ENCODE assay signal across 26 cellular contexts in the genomic region with DNA sequence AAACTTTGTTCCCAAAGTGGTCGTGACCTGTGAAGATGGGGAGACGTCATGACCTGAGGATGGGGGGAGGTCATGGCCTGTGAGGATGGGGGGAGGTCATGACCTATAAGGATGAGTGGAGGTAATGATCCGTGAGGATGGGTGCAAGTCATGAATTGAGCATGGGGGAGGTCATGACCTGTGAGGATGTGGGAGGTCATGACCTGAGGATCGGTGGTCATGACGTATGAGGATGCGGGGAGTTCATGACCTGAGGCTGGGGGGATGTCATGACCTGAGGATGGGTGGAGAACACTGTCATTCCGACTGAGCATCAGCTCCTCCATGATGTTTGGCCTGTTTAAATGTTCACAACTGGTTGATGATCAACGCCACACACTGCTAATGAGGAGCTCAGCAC. TPM values are rescaled to one million over a fixed set of nuclear protein-coding genes. Genes with fewer than 3 reads are reported as not detected.
DNase-seq lines count a peak whose midpoint lies in the region; ATAC-seq, FAIRE-seq and TF ChIP-seq lines count a peak whose summit lies in the region.
"Had no signal": no experiment of that assay in that cellular context is flagged by ENCODE, and none has a peak within 500 bp of the region (broad histone marks: within the 10 kb centered on the region; RNA-seq: fewer than 3 reads in every experiment).

No MANE protein-coding gene starts in this region.

- POLR2A ChIA-PET in K562 (lab: Yijun Ruan, JAX): interaction anchor here (0.5 to 7.5 kb wide), 16 partner anchors 9 to 244 kb away, joined by 3 to 71 read pairs (median 4); a partner anchor contains a TSS

- no peaks in the 10 kb centered on the region for H3K36me3 ChIP-seq in K562 (ENCODE audit: control insufficient read depth, insufficient read depth, low read length)
- H3K36me3 ChIP-seq in transverse colon: no peaks in the 10 kb centered on the region
- H3K36me3 ChIP-seq: Peyer's patch had no signal

- TF ChIP-seq CTCF in K562 (IDR thresholded peaks at IDR 0.05 in 2 of 3, conservative IDR thresholded peaks at IDR 0.05 in 1 of 3; ENCODE audit: insufficient read depth in 2 of 3, low read depth in 1 of 3, low read length in 3 of 3): no peak
- TF ChIP-seq CTCF in transverse colon (IDR thresholded peaks at IDR 0.05): no peak

- WGBS in K562 (ENCODE audit: insufficient coverage, low coverage, missing lambda C conversion rate): 4% methylated on average over 8 of the region's 8 CpGs
- 66 to 86% methylated on average over 6 to 8 of the region's 8 CpGs for WGBS in transverse colon (ENCODE audit: low coverage in 1 of 2), 2 donors

- peak overlapping the region; percentile 22 for H3K27ac Mint-ChIP-seq in stimulated activated effector memory CD8-positive, alpha-beta T cell treated with anti-CD3 and anti-CD28 coated beads, Interleukin-12 subunit alpha, Interleukin-12 subunit beta, amount 100 ng/mL, for 72 hours
- H3K27ac Mint-ChIP-seq: B cell; CD8-positive, alpha-beta T cell had no signal

- peaks cover 32% of the 10 kb centered on the region for H4K20me1 ChIP-seq in K562 (replicated peaks; ENCODE audit: control insufficient read depth, insufficient read depth, low read length)

- TF ChIP-seq POLR2A in K562 (conservative IDR thresholded peaks at IDR 0.05) (no peak), transverse colon (IDR thresholded peaks at IDR 0.05) (no peak)

- TF ChIP-seq RAD21 in K562 (CRISPR knock-in tag; conservative IDR thresholded peaks at IDR 0.05 in 1 of 2, IDR thresholded peaks at IDR 0.05 in 1 of 2): no peak

- no TSS peak for BruUV-seq in K562 (replicated peaks; lab: Mats Ljungman, UMichigan)

- no peak overlapping the region for H3K4me3 Mint-ChIP-seq in stimulated activated effector memory CD8-positive, alpha-beta T cell treated with anti-CD3 and anti-CD28 coated beads, Interleukin-12 subunit alpha, Interleukin-12 subunit beta, amount 100 ng/mL, for 72 hours
- H3K4me3 Mint-ChIP-seq: B cell; CD8-positive, alpha-beta T cell had no signal

- ATAC-seq in Right ventricle myocardium superior (ENCODE audit: poor library complexity) (no peak), left ventricle myocardium superior (no peak), K562 (no peak), esophagus mucosa (peak; percentile 6)
- no peak for ATAC-seq in stimulated activated effector memory CD8-positive, alpha-beta T cell treated with anti-CD3 and anti-CD28 coated beads, Interleukin-12 subunit alpha, Interleukin-12 subunit beta, amount 100 ng/mL, for 72 hours
- ATAC-seq: CD8-positive, alpha-beta T cell; HCT116 had no signal

- H3K27ac ChIP-seq in K562 (ENCODE audit: extremely low read depth, low read depth, low read length) (no peak overlapping the region), transverse colon (no peak overlapping the region)
- H3K27ac ChIP-seq: 22Rv1, C4-2B, KMS-11, Peyer's patch had no signal

- intact Hi-C loops in Right ventricle myocardium superior (cut with DNase I) (loop anchor here (5.0 kb wide), 1 partner anchor 243 kb away; a partner anchor contains a TSS), left ventricle myocardium superior (cut with micrococcal nuclease) (no loop called here), K562 (cut with micrococcal nuclease) (loop anchor here (5.0 kb wide), 6 partner anchors 68 to 493 kb away; no protein-coding TSS in a partner anchor), transverse colon (cut with DNase I; ENCODE audit: low total_unique reads) (loop anchor here (5.0 kb wide), 1 partner anchor 238 kb away; no protein-coding TSS in a partner anchor)

- H3K79me2 ChIP-seq in K562 (ENCODE audit: control insufficient read depth, insufficient read depth, low read length): no peaks in the 10 kb centered on the region

- FAIRE-seq in K562 (lab: Jason Lieb, UNC): no peak
- FAIRE-seq: G401.6, GM12891, GM19239, H1 had no signal

- H3K4me2 ChIP-seq in K562 (ENCODE audit: insufficient read depth, low read length): no peak overlapping the region
- H3K4me2 ChIP-seq: KMS-11, SK-N-SH had no signal

- in situ Hi-C loops in K562 (cut with MboI): loop anchor here (5.0 kb wide), 1 partner anchor 238 kb away; no protein-coding TSS in a partner anchor
- in situ Hi-C loops in transverse colon (cut with MboI; ENCODE audit: low pct_ligation_motif_present in 1 of 4, low pct_unique_long_range_greater_than_20kb in 1 of 4, low sequenced_read_pairs in 3 of 4): loop anchor here (5.0 to 25.0 kb wide), 4 partner anchors 122 to 235 kb away; no protein-coding TSS in a partner anchor

- peaks cover 14 to 15% of the 10 kb centered on the region in 2 experiments; a peak in 4 of 5 replicates for H3K4me1 ChIP-seq in K562 (replicated peaks in 1 of 2; ENCODE audit: control insufficient read depth in 2 of 2, insufficient read depth in 2 of 2, low read length in 2 of 2)
- peaks cover 0 to 18% (median 0%) of the 10 kb centered on the region in 4 donors for H3K4me1 ChIP-seq in transverse colon

- H3K4me1 Mint-ChIP-seq in stimulated activated effector memory CD8-positive, alpha-beta T cell treated with anti-CD3 and anti-CD28 coated beads, Interleukin-12 subunit alpha, Interleukin-12 subunit beta, amount 100 ng/mL, for 72 hours: peaks cover 10% of the 10 kb centered on the region

- CTCF ChIA-PET in K562 (lab: Yijun Ruan, JAX; ENCODE audit: low intra/inter-chr PET ratio): interaction anchor here (5.8 to 12.1 kb wide), 2 partner anchors 229 to 238 kb away, joined by 42 to 609 read pairs; no protein-coding TSS in a partner anchor

- H2AFZ ChIP-seq in K562 (ENCODE audit: low read depth, low read length): no peak overlapping the region

- no peaks in the 10 kb centered on the region for H3K9me3 Mint-ChIP-seq in stimulated activated effector memory CD8-positive, alpha-beta T cell treated with anti-CD3 and anti-CD28 coated beads, Interleukin-12 subunit alpha, Interleukin-12 subunit beta, amount 100 ng/mL, for 72 hours
- H3K9me3 Mint-ChIP-seq: CD8-positive, alpha-beta T cell had no signal

- peaks cover 14% of the 10 kb centered on the region for H3K36me3 Mint-ChIP-seq in stimulated activated effector memory CD8-positive, alpha-beta T cell treated with anti-CD3 and anti-CD28 coated beads, Interleukin-12 subunit alpha, Interleukin-12 subunit beta, amount 100 ng/mL, for 72 hours

- H3K27me3 ChIP-seq in K562 (ENCODE audit: control insufficient read depth in 2 of 2, insufficient read depth in 2 of 2, low read length in 2 of 2) (peaks cover 35 to 61% of the 10 kb centered on the region in 2 experiments), transverse colon (no peaks in the 10 kb centered on the region)
- H3K27me3 ChIP-seq: Peyer's patch had no signal

- H3K4me3 ChIP-seq in K562 (no peak overlapping the region), transverse colon (no peak overlapping the region)
- H3K4me3 ChIP-seq: Peyer's patch had no signal

- TF ChIP-seq EP300 in K562 (IDR thresholded peaks at IDR 0.05; ENCODE audit: low read length) (no peak), transverse colon (IDR thresholded peaks at IDR 0.05; ENCODE audit: low read depth) (no peak)

- H3K9ac ChIP-seq in K562 (ENCODE audit: insufficient read depth in 1 of 2, low read depth in 2 of 2, low read length in 2 of 2): no peak overlapping the region
- H3K9ac ChIP-seq: KMS-11, SK-N-SH had no signal

- no peaks in the 10 kb centered on the region for H3K9me1 ChIP-seq in K562 (ENCODE audit: control insufficient read depth, insufficient read depth, low read length)

- peak; percentile 3 for DNase-seq in Right ventricle myocardium superior
- no peak for DNase-seq in left ventricle myocardium superior
- peak in 1 of 4 experiments; percentile 59 for DNase-seq in K562 (ENCODE audit: extremely low read depth in 1 of 4, low spot score in 3 of 4)
- DNase-seq in stimulated activated effector memory CD8-positive, alpha-beta T cell treated with anti-CD3 and anti-CD28 coated beads, Interleukin-12 subunit alpha, Interleukin-12 subunit beta, amount 100 ng/mL, for 72 hours (ENCODE audit: low spot score in 2 of 2): no peak
- DNase-seq in amygdala (lab: John Stamatoyannopoulos, UW): no peak
- no peak for DNase-seq in NOMO-1 treated with dmso at 0.1 percent for 144 hours (lab: John Stamatoyannopoulos, UW; ENCODE audit: unreplicated experiment)
- no peak for DNase-seq in transverse colon
- DNase-seq: Caco-2; CD8-positive, alpha-beta T cell; MM.1S; NCI-H1694; NCI-H2081; NCI-H2227 treated with DMSO at 0.1 percent for 48 hours; NCI-H526 treated with DMSO at 0.1 percent for 48 hours; Peyer's patch; SK-N-SH had no signal

- H3K9me3 ChIP-seq in K562 (replicated peaks; ENCODE audit: control insufficient read depth, insufficient read depth, low read depth, low read length) (no peaks in the 10 kb centered on the region), transverse colon (no peaks in the 10 kb centered on the region)
- H3K9me3 ChIP-seq: Caco-2, Peyer's patch, SK-N-SH had no signal

RNA-seq across cellular contexts. Expression of a gene that starts 25.9 kb away (rescaled TPM):
- total RNA-seq in Right ventricle myocardium superior: 3.1 TPM
- 3.2 TPM for total RNA-seq in left ventricle myocardium superior
- total RNA-seq in K562 (2011; cell fraction: chromatin; rRNA removed; ENCODE audit: low replicate concordance): 4.4 and 6.2 TPM in 2 replicates
- total RNA-seq in K562 (2011; cell fraction: nucleolus; rRNA removed): 3.0 TPM in 2 replicates
- total RNA-seq in K562 (2011; cell fraction: nucleoplasm; rRNA removed): 4.6 and 4.7 TPM in 2 replicates
- total RNA-seq in K562 (2014; rRNA removed): 0.18 and 0.49 TPM in 2 replicates
- total RNA-seq in K562 (2014; rRNA removed; fragmentation: Illumina TruSeq; extraction: Trizol): 0.41 and 0.47 TPM in 2 replicates
- total RNA-seq in K562 (2015; rRNA removed; fragmentation: Illumina TruSeq; extraction: Trizol): 0.15 and 0.25 TPM in 2 replicates
- 0.53 and 0.54 TPM in 2 replicates for total RNA-seq in K562 (2021)
- 2.2 and 2.4 TPM in 2 replicates for polyA plus RNA-seq in K562 (2011; rRNA removed)
- 0.63 and 1.4 TPM in 2 replicates for polyA plus RNA-seq in K562 (2011; cell fraction: cytosol; rRNA removed)
- polyA plus RNA-seq in K562 (2011; cell fraction: nucleus; rRNA removed): 1.9 and 2.6 TPM in 2 replicates
- 0.59 and 4.0 TPM in 2 replicates for polyA plus RNA-seq in K562 (2012)
- 0.46 TPM in 2 replicates for polyA plus RNA-seq in K562 (2014; fragmentation: Illumina TruSeq; extraction: Trizol)
- under 1 TPM; 0.07 to 0.10 TPM for polyA plus RNA-seq in K562 (2014; fragmentation: Nextera tagmentation; extraction: Ambion mirVana)
- 0.36 and 1.7 TPM in 2 replicates for polyA plus RNA-seq in K562 (2014; rRNA removed)
- 1.4 and 3.0 TPM in 2 replicates for polyA minus RNA-seq in K562 (2011; rRNA and poly(A)+ RNA removed)
- polyA minus RNA-seq in K562 (2011; cell fraction: cytosol; rRNA and poly(A)+ RNA removed): 0.46 and 0.67 TPM in 2 replicates
- polyA minus RNA-seq in K562 (2011; cell fraction: nucleus; rRNA and poly(A)+ RNA removed): 0.67 and 1.00 TPM in 2 replicates
- total RNA-seq in esophagus mucosa: 0.36 TPM
- total RNA-seq in transverse colon: 1 to 10 TPM in 3 of 4 donors, not detected in 1; 2.9 to 9.0 (median 4.6) TPM

RNA-seq across cellular contexts. Expression of a gene that starts 43.9 kb away (rescaled TPM):
- total RNA-seq in Right ventricle myocardium superior (22.5 TPM), left ventricle myocardium superior (25.7 TPM), K562 (2014; rRNA removed) (174 and 195 TPM in 2 replicates), K562 (2014; rRNA removed; fragmentation: Illumina TruSeq; extraction: Trizol) (104 and 115 TPM in 2 replicates), K562 (2015; rRNA removed; fragmentation: Illumina TruSeq; extraction: Trizol) (170 and 172 TPM in 2 replicates), K562 (2021) (251 and 267 TPM in 2 replicates), esophagus mucosa (31.3 TPM), transverse colon (10 to 100 TPM; 36.2 to 93.1 (median 60.1) TPM)
- 1,132 and 1,539 TPM in 2 replicates for total RNA-seq in K562 (2011; cell fraction: chromatin; rRNA removed; ENCODE audit: low replicate concordance)
- 736 and 826 TPM in 2 replicates for total RNA-seq in K562 (2011; cell fraction: nucleolus; rRNA removed)
- 718 and 814 TPM in 2 replicates for total RNA-seq in K562 (2011; cell fraction: nucleoplasm; rRNA removed)
- polyA plus RNA-seq in K562 (2011; rRNA removed) (193 and 247 TPM in 2 replicates), K562 (2014; fragmentation: Illumina TruSeq; extraction: Trizol) (250 and 261 TPM in 2 replicates), K562 (2014; fragmentation: Nextera tagmentation; extraction: Ambion mirVana) (10 to 100 TPM; 13.2 to 28.8 TPM), K562 (2014; rRNA removed) (268 and 298 TPM in 2 replicates)
- polyA plus RNA-seq in K562 (2011; cell fraction: cytosol; rRNA removed): 143 and 211 TPM in 2 replicates
- polyA plus RNA-seq in K562 (2011; cell fraction: nucleus; rRNA removed): 801 and 951 TPM in 2 replicates
- polyA plus RNA-seq in K562 (2012): 185 and 193 TPM in 2 replicates
- polyA minus RNA-seq in K562 (2011; rRNA and poly(A)+ RNA removed): 228 and 271 TPM in 2 replicates
- 95.6 and 98.4 TPM in 2 replicates for polyA minus RNA-seq in K562 (2011; cell fraction: cytosol; rRNA and poly(A)+ RNA removed)
- 325 and 509 TPM in 2 replicates for polyA minus RNA-seq in K562 (2011; cell fraction: nucleus; rRNA and poly(A)+ RNA removed)
